In the genomic region with DNA sequence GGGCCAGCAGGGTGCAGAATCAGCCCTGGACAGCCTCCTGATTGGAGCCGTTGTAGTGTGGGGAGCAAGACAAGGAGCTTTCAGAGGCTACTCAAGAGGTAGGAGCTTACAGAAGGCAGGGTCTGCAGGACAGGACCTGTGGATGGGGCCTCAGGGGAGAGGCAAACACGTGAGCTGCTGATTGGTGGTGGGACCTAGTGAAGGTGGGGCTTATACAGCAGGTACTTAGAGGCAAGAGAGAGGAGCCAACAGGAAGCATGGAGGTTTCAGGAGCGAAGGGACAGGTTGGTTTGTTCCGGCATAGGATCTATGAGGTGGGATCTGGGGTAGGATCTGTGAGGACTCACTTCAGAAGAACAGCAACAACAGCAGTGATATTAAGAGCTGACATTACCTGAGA, we compare ENCODE assay signal across 25 cellular contexts. TPM values are rescaled to one million over a fixed set of nuclear protein-coding genes. Genes with fewer than 3 reads are reported as not detected.
DNase-seq lines count a peak whose midpoint lies in the region; ATAC-seq, FAIRE-seq and TF ChIP-seq lines count a peak whose summit lies in the region.
"Had no signal": no experiment of that assay in that cellular context is flagged by ENCODE, and none has a peak within 500 bp of the region (broad histone marks: within the 10 kb centered on the region; RNA-seq: fewer than 3 reads in every experiment).

No MANE protein-coding gene starts in this region.

- no peak overlapping the region for H2BK120ac ChIP-seq in H1 (replicated peaks; ENCODE audit: low read depth, low read length)

- H3K79me1 ChIP-seq in H1 (ENCODE audit: low read depth, low read length), result no peaks in the 10 kb centered on the region; the same call in 1 of the 2 replicates

- peaks cover 27% of the 10 kb centered on the region for H3K36me3 Mint-ChIP-seq in activated T-cell treated with anti-CD3 and anti-CD28 coated beads, Interleukin-2, amount 50 U/mL, for 24 hours (ENCODE audit: low read depth)
- peaks cover 10% of the 10 kb centered on the region for H3K36me3 Mint-ChIP-seq in activated T-cell treated with anti-CD3 and anti-CD28 coated beads, Interleukin-2, amount 50 U/mL, for 4 hours (ENCODE audit: insufficient read depth)
- H3K36me3 Mint-ChIP-seq in osteocyte (ENCODE audit: unreplicated experiment), result peaks cover 37% of the 10 kb centered on the region
- H3K36me3 Mint-ChIP-seq in activated CD8-positive, alpha-beta T cell treated with anti-CD3 and anti-CD28 coated beads, Interleukin-2, amount 10 ng/mL, durations not matched to agents 7 days and 5 days (ENCODE audit: low read depth), result peaks cover 36% of the 10 kb centered on the region
- H3K36me3 Mint-ChIP-seq: activated naive CD4-positive, alpha-beta T cell treated with anti-CD3 and anti-CD28 coated beads, Interleukin-2, amount 50 U/mL, for 24 hours had no signal

- no peaks in the 10 kb centered on the region for H3K9me3 Mint-ChIP-seq in activated T-cell treated with anti-CD3 and anti-CD28 coated beads, Interleukin-2, amount 50 U/mL, for 24 hours
- no peaks in the 10 kb centered on the region for H3K9me3 Mint-ChIP-seq in activated T-cell treated with anti-CD3 and anti-CD28 coated beads, Interleukin-2, amount 50 U/mL, for 4 hours
- H3K9me3 Mint-ChIP-seq in osteocyte (ENCODE audit: unreplicated experiment), result no peaks in the 10 kb centered on the region
- H3K9me3 Mint-ChIP-seq in activated CD8-positive, alpha-beta T cell treated with anti-CD3 and anti-CD28 coated beads, Interleukin-2, amount 10 ng/mL, durations not matched to agents 7 days and 5 days (ENCODE audit: insufficient read depth), result no peaks in the 10 kb centered on the region
- H3K9me3 Mint-ChIP-seq: activated naive CD4-positive, alpha-beta T cell treated with anti-CD3 and anti-CD28 coated beads, Interleukin-2, amount 50 U/mL, for 24 hours had no signal

- no peak for TF ChIP-seq RAD21 in H1 (IDR thresholded peaks at IDR 0.05 in 1 of 2, conservative IDR thresholded peaks at IDR 0.05 in 1 of 2; ENCODE audit: low read depth in 2 of 2, low read length in 2 of 2)

- H3K23me2 ChIP-seq in H1 (ENCODE audit: low read depth, low read length), result no peaks in the 10 kb centered on the region

- no peak for DNase-seq in activated T-cell treated with anti-CD3 and anti-CD28 coated beads, Interleukin-2, amount 50 U/mL, for 24 hours
- DNase-seq in activated T-cell treated with anti-CD3 and anti-CD28 coated beads, Interleukin-2, amount 50 U/mL, for 4 hours, result no peak
- DNase-seq in NCI-H69 (lab: John Stamatoyannopoulos, UW) (peak; percentile 37), H1 (ENCODE audit: low read depth in 1 of 2, low spot score in 2 of 2) (no peak), osteocyte (ENCODE audit: extremely low spot score, unreplicated experiment) (no peak), amygdala (lab: John Stamatoyannopoulos, UW) (no peak)
- no peak for DNase-seq in activated CD8-positive, alpha-beta T cell treated with anti-CD3 and anti-CD28 coated beads, Interleukin-2, amount 10 ng/mL, durations not matched to agents 7 days and 5 days
- no peak for DNase-seq in central memory CD4-positive, alpha-beta T cell
- DNase-seq: activated CD4-positive, alpha-beta T cell treated with anti-CD3 and anti-CD28 coated beads, Interleukin-2, amount 50 U/mL, for 48 hours; cortex of kidney; foreskin melanocyte; hypothalamus; kidney; NCI-H1092 treated with DMSO at 0.1 percent for 48 hours; NCI-H2029 treated with DMSO at 0.1 percent for 48 hours; NCI-H526 treated with DMSO at 0.1 percent for 48 hours had no signal

- H3K4me1 Mint-ChIP-seq in activated T-cell treated with anti-CD3 and anti-CD28 coated beads, Interleukin-2, amount 50 U/mL, for 24 hours (ENCODE audit: low read depth), result peaks cover 1% of the 10 kb centered on the region
- H3K4me1 Mint-ChIP-seq in activated T-cell treated with anti-CD3 and anti-CD28 coated beads, Interleukin-2, amount 50 U/mL, for 4 hours (ENCODE audit: low read depth), result no peaks in the 10 kb centered on the region
- peaks cover 12% of the 10 kb centered on the region for H3K4me1 Mint-ChIP-seq in osteocyte (ENCODE audit: unreplicated experiment)
- H3K4me1 Mint-ChIP-seq in activated CD8-positive, alpha-beta T cell treated with anti-CD3 and anti-CD28 coated beads, Interleukin-2, amount 10 ng/mL, durations not matched to agents 7 days and 5 days (ENCODE audit: low read depth), result peaks cover 10% of the 10 kb centered on the region

- no peak overlapping the region for H2BK20ac ChIP-seq in H1 (ENCODE audit: low read length)

- no peak overlapping the region for H2BK12ac ChIP-seq in H1 (ENCODE audit: low read depth, low read length)

- H4K91ac ChIP-seq in H1 (replicated peaks; ENCODE audit: insufficient read length, low read length), result no peak overlapping the region

- no peak overlapping the region for H3K18ac ChIP-seq in H1 (ENCODE audit: extremely low read depth, low read length)

- H3K56ac ChIP-seq in H1 (replicated peaks; ENCODE audit: insufficient read length, low read depth, low read length), result no peak overlapping the region

- POLR2A ChIA-PET in H1 (lab: Charles Lee; ENCODE audit: partially characterized antibody), result interaction anchor here (0.5 to 3.3 kb wide), 12 partner anchors 11 to 166 kb away, joined by 3 to 20 read pairs (median 3); a partner anchor contains a TSS
- POLR2A ChIA-PET in activated CD8-positive, alpha-beta T cell treated with anti-CD3 and anti-CD28 coated beads, Interleukin-2, amount 10 ng/mL, durations not matched to agents 7 days and 5 days (lab: Charles Lee), result interaction anchor here (1.8 kb wide), 1 partner anchor 9 kb away, joined by 6 read pairs; no protein-coding TSS in a partner anchor

- TF ChIP-seq CTCF in H1 (IDR thresholded peaks at IDR 0.05; ENCODE audit: control extremely low read depth in 1 of 3, insufficient read depth in 1 of 3, low read depth in 1 of 3, low read length in 3 of 3) (no peak), osteocyte (IDR thresholded peaks at IDR 0.05) (no peak)

- H4K20me1 ChIP-seq in H1 (replicated peaks in 1 of 2; ENCODE audit: control insufficient read depth in 1 of 2, insufficient read depth in 2 of 2, low read length in 2 of 2), result peaks cover 0 to 4% of the 10 kb centered on the region in 2 experiments

- H2AK5ac ChIP-seq in H1 (ENCODE audit: low read depth, low read length), result no peak overlapping the region

- no peak overlapping the region for H3K4me3 Mint-ChIP-seq in activated T-cell treated with anti-CD3 and anti-CD28 coated beads, Interleukin-2, amount 50 U/mL, for 24 hours
- H3K4me3 Mint-ChIP-seq in activated T-cell treated with anti-CD3 and anti-CD28 coated beads, Interleukin-2, amount 50 U/mL, for 4 hours, result no peak overlapping the region
- no peak overlapping the region for H3K4me3 Mint-ChIP-seq in osteocyte (ENCODE audit: unreplicated experiment)
- H3K4me3 Mint-ChIP-seq in activated CD8-positive, alpha-beta T cell treated with anti-CD3 and anti-CD28 coated beads, Interleukin-2, amount 10 ng/mL, durations not matched to agents 7 days and 5 days, result no peak overlapping the region
- H3K4me3 Mint-ChIP-seq: activated naive CD4-positive, alpha-beta T cell treated with anti-CD3 and anti-CD28 coated beads, Interleukin-2, amount 50 U/mL, for 24 hours had no signal

- no peak overlapping the region for H2BK15ac ChIP-seq in H1 (ENCODE audit: low read length)

- no peak for ATAC-seq in activated T-cell treated with anti-CD3 and anti-CD28 coated beads, Interleukin-2, amount 50 U/mL, for 4 hours
- ATAC-seq in activated CD8-positive, alpha-beta T cell treated with anti-CD3 and anti-CD28 coated beads, Interleukin-2, amount 10 ng/mL, durations not matched to agents 7 days and 5 days, result no peak

- H3K14ac ChIP-seq in H1 (ENCODE audit: insufficient read length), result no peak overlapping the region

- WGBS in H1 (ENCODE audit: extremely low coverage in 1 of 2, insufficient coverage in 1 of 2, insufficient read length in 1 of 2, insufficient replicate concordance in 2 of 2, low coverage in 1 of 2, low lambda C conversion rate in 2 of 2, missing lambda C conversion rate in 1 of 2), 2 experiments, result 87% methylated on average over 3 of the region's 4 CpGs; no CpG with 5 or more reads in 1 of the 2 experiments

- no peak overlapping the region for H3K27ac ChIP-seq in H1 (ENCODE audit: low read depth, low read length)
- H3K27ac ChIP-seq: BLaER1 treated with 17β-estradiol and CSF1 and Interleukin-3, amounts not matched to agents 10 nM and 100 nM; KMS-11; PC-9; prostate gland had no signal

- H3K4ac ChIP-seq in H1 (replicated peaks; ENCODE audit: insufficient read length, low read depth, low read length), result no peak overlapping the region

- no peak overlapping the region for H4K8ac ChIP-seq in H1 (ENCODE audit: extremely low read depth, insufficient read depth, low read length)

- H2AFZ ChIP-seq in H1 (ENCODE audit: low read length), result no peak overlapping the region
- H2AFZ ChIP-seq: PC-9 had no signal

- no peak overlapping the region; a peak in 1 of 7 replicates for H3K9ac ChIP-seq in H1 (replicated peaks in 1 of 4; ENCODE audit: extremely low read depth in 1 of 4, low read depth in 3 of 4, low read length in 3 of 4)
- H3K9ac ChIP-seq: BLaER1 treated with 17β-estradiol and CSF1 and Interleukin-3, amounts not matched to agents 10 nM and 100 nM; KMS-11 had no signal

- CTCF ChIA-PET in H1 (lab: Charles Lee; ENCODE audit: partially characterized antibody), result interaction anchor here (1.0 to 5.7 kb wide), 8 partner anchors 8 to 44 kb away, joined by 3 to 27 read pairs (median 6); no protein-coding TSS in a partner anchor
- CTCF ChIA-PET in activated CD8-positive, alpha-beta T cell treated with anti-CD3 and anti-CD28 coated beads, Interleukin-2, amount 10 ng/mL, durations not matched to agents 7 days and 5 days (lab: Charles Lee), result no interaction called here

- no peak for TF ChIP-seq POLR2A in H1 (IDR thresholded peaks at IDR 0.05; ENCODE audit: control extremely low read depth in 1 of 2, low read depth in 2 of 2, low read length in 2 of 2)

- 0 out of 2 replicates have a peak overlapping the region, but pooled peaks have one; percentile 8 for H2BK5ac ChIP-seq in H1 (ENCODE audit: low read depth, low read length)

- H3K4me2 ChIP-seq in H1 (ENCODE audit: insufficient read depth in 1 of 2, low read depth in 2 of 2, low read length in 2 of 2), result no peak overlapping the region
- H3K4me2 ChIP-seq: BLaER1 treated with 17β-estradiol and CSF1 and Interleukin-3, amounts not matched to agents 10 nM and 100 nM; KMS-11; PC-9 had no signal

- no peak overlapping the region for H3K23ac ChIP-seq in H1 (ENCODE audit: insufficient read length)

- H4K5ac ChIP-seq in H1 (ENCODE audit: insufficient read length, low read depth, low read length), result no peak overlapping the region

- TF ChIP-seq EP300 in H1 (IDR thresholded peaks at IDR 0.05; ENCODE audit: borderline replicate concordance in 1 of 2, low read depth in 2 of 2, low read length in 2 of 2), result no peak

- FAIRE-seq in H1 (lab: Jason Lieb, UNC), result no peak
- FAIRE-seq: A204.1, endothelial cell of umbilical vein, kidney had no signal

- no peaks in the 10 kb centered on the region for H3K27me3 ChIP-seq in H1 (replicated peaks in 1 of 4; ENCODE audit: control insufficient read depth in 3 of 4, extremely low read depth in 1 of 4, insufficient read depth in 3 of 4, low read length in 3 of 4)
- H3K27me3 ChIP-seq: BLaER1 treated with 17β-estradiol and CSF1 and Interleukin-3, amounts not matched to agents 10 nM and 100 nM had no signal

- peaks cover 0 to 2% (median 0%) of the 10 kb centered on the region in 4 experiments; a peak in 2 of 7 replicates for H3K4me1 ChIP-seq in H1 (replicated peaks in 1 of 4; ENCODE audit: control insufficient read depth in 3 of 4, insufficient read depth in 4 of 4, low read length in 3 of 4)
- H3K4me1 ChIP-seq: prostate gland had no signal

- H3K9me3 ChIP-seq in H1 (ENCODE audit: insufficient read depth in 2 of 2, low read depth in 1 of 2, low read length in 1 of 2), result no peaks in the 10 kb centered on the region
- H3K9me3 ChIP-seq: BLaER1 treated with 17β-estradiol and CSF1 and Interleukin-3, amounts not matched to agents 10 nM and 100 nM; prostate gland had no signal

- peaks cover 2 to 26% (median 17%) of the 10 kb centered on the region in 4 experiments; a peak in 6 of 8 replicates for H3K36me3 ChIP-seq in H1 (ENCODE audit: control insufficient read depth in 2 of 4, insufficient read depth in 4 of 4, low read length in 3 of 4)
- H3K36me3 ChIP-seq: prostate gland had no signal

- peak overlapping the region; percentile 13 for H3K27ac Mint-ChIP-seq in activated T-cell treated with anti-CD3 and anti-CD28 coated beads, Interleukin-2, amount 50 U/mL, for 24 hours
- H3K27ac Mint-ChIP-seq in osteocyte (ENCODE audit: unreplicated experiment), result peak overlapping the region; percentile 48
- H3K27ac Mint-ChIP-seq in activated CD8-positive, alpha-beta T cell treated with anti-CD3 and anti-CD28 coated beads, Interleukin-2, amount 10 ng/mL, durations not matched to agents 7 days and 5 days, result no peak overlapping the region
- H3K27ac Mint-ChIP-seq: activated naive CD4-positive, alpha-beta T cell treated with anti-CD3 and anti-CD28 coated beads, Interleukin-2, amount 50 U/mL, for 24 hours had no signal

- no peaks in the 10 kb centered on the region for H3K27me3 Mint-ChIP-seq in activated T-cell treated with anti-CD3 and anti-CD28 coated beads, Interleukin-2, amount 50 U/mL, for 24 hours
- H3K27me3 Mint-ChIP-seq in activated T-cell treated with anti-CD3 and anti-CD28 coated beads, Interleukin-2, amount 50 U/mL, for 4 hours (ENCODE audit: low read depth), result no peaks in the 10 kb centered on the region
- no peaks in the 10 kb centered on the region for H3K27me3 Mint-ChIP-seq in osteocyte (ENCODE audit: unreplicated experiment)
- no peaks in the 10 kb centered on the region for H3K27me3 Mint-ChIP-seq in activated CD8-positive, alpha-beta T cell treated with anti-CD3 and anti-CD28 coated beads, Interleukin-2, amount 10 ng/mL, durations not matched to agents 7 days and 5 days (ENCODE audit: low read depth)
- H3K27me3 Mint-ChIP-seq: activated naive CD4-positive, alpha-beta T cell treated with anti-CD3 and anti-CD28 coated beads, Interleukin-2, amount 50 U/mL, for 24 hours had no signal

- no peak overlapping the region for H3K4me3 ChIP-seq in H1 (ENCODE audit: extremely low read depth in 1 of 4, insufficient read depth in 2 of 4, low read depth in 3 of 4, low read length in 4 of 4)
- H3K4me3 ChIP-seq: BLaER1 treated with 17β-estradiol and CSF1 and Interleukin-3, amounts not matched to agents 10 nM and 100 nM; PC-9; prostate gland had no signal

- H3K79me2 ChIP-seq in H1 (ENCODE audit: control insufficient read depth in 1 of 2, insufficient read depth in 2 of 2, low read length in 2 of 2), result no peaks in the 10 kb centered on the region

RNA-seq across cellular contexts. Expression of a gene that starts 32.4 kb away (rescaled TPM):
- total RNA-seq in activated T-cell treated with anti-CD3 and anti-CD28 coated beads, Interleukin-2, amount 50 U/mL, for 4 hours, result 1 to 10 TPM; 3.2 to 5.0 (median 3.7) TPM
- total RNA-seq in H1 (2021; fragmentation: NEBNext Ultra II Directional; extraction: Animal tissue kit (Norgen Biotek cat#: 25700)), result 31.1 and 32.7 TPM in 2 replicates
- polyA plus RNA-seq in H1 (2011; rRNA removed), result 12.2 and 23.2 TPM in 2 replicates
- polyA plus RNA-seq in H1 (2011; cell fraction: cytosol; rRNA removed), result 10.9 TPM
- polyA plus RNA-seq in H1 (2011; cell fraction: nucleus; rRNA removed), result 21.2 TPM
- polyA plus RNA-seq in H1 (2012, experiment 1 of 2), result 13.1 to 23.1 TPM (median 21.0 TPM) in 4 replicates
- 20.0 TPM for polyA plus RNA-seq in H1 (2012, experiment 2 of 2)
- 17.0 TPM for polyA plus RNA-seq in H1 (2013, experiment 1 of 2)
- polyA plus RNA-seq in H1 (2013, experiment 2 of 2), result 17.3 TPM
- 8.9 and 10.8 TPM in 2 replicates for polyA minus RNA-seq in H1 (2011; rRNA and poly(A)+ RNA removed)
- polyA minus RNA-seq in H1 (2011; cell fraction: cytosol; rRNA and poly(A)+ RNA removed), result 23.9 TPM
- 13.5 TPM for polyA minus RNA-seq in H1 (2011; cell fraction: nucleus; rRNA and poly(A)+ RNA removed)
- 14.0 and 15.1 TPM in 2 replicates for total RNA-seq in osteocyte
- total RNA-seq in activated CD8-positive, alpha-beta T cell treated with anti-CD3 and anti-CD28 coated beads, Interleukin-2, amount 10 ng/mL, durations not matched to agents 7 days and 5 days, result 1 to 10 TPM; 8.4 to 9.5 TPM

RNA-seq across cellular contexts. Expression of a gene that starts 49.3 kb away (rescaled TPM):
- under 1 TPM in 1 of 3 donors, not detected in 2; 0.52 TPM for total RNA-seq in activated T-cell treated with anti-CD3 and anti-CD28 coated beads, Interleukin-2, amount 50 U/mL, for 4 hours
- not detected in 2 replicates for total RNA-seq in H1 (2021; fragmentation: NEBNext Ultra II Directional; extraction: Animal tissue kit (Norgen Biotek cat#: 25700))
- 0.14 and 0.62 TPM in 2 replicates for polyA plus RNA-seq in H1 (2011; rRNA removed)
- polyA plus RNA-seq in H1 (2011; cell fraction: cytosol; rRNA removed), result not detected
- polyA plus RNA-seq in H1 (2011; cell fraction: nucleus; rRNA removed), result not detected
- 0.69 to 0.83 TPM in 2 of 4 replicates, not detected in the others for polyA plus RNA-seq in H1 (2012, experiment 1 of 2)
- polyA plus RNA-seq in H1 (2012, experiment 2 of 2), result not detected
- 1.2 TPM for polyA plus RNA-seq in H1 (2013, experiment 1 of 2)
- 1.3 TPM for polyA plus RNA-seq in H1 (2013, experiment 2 of 2)
- polyA minus RNA-seq in H1 (2011; rRNA and poly(A)+ RNA removed), result not detected in 2 replicates
- polyA minus RNA-seq in H1 (2011; cell fraction: cytosol; rRNA and poly(A)+ RNA removed), result not detected
- polyA minus RNA-seq in H1 (2011; cell fraction: nucleus; rRNA and poly(A)+ RNA removed), result not detected
- total RNA-seq in osteocyte, result 1.1 and 3.5 TPM in 2 replicates
- under 1 TPM; 0.60 to 0.90 TPM for total RNA-seq in activated CD8-positive, alpha-beta T cell treated with anti-CD3 and anti-CD28 coated beads, Interleukin-2, amount 10 ng/mL, durations not matched to agents 7 days and 5 days
- total RNA-seq: skeletal muscle tissue, ureter had no signal

RNA-seq across cellular contexts. Expression of a gene that starts 53.4 kb away (rescaled TPM):
- total RNA-seq in activated T-cell treated with anti-CD3 and anti-CD28 coated beads, Interleukin-2, amount 50 U/mL, for 4 hours, result 100 to 1,000 TPM; 158 to 181 (median 167) TPM
- 104 and 116 TPM in 2 replicates for total RNA-seq in H1 (2021; fragmentation: NEBNext Ultra II Directional; extraction: Animal tissue kit (Norgen Biotek cat#: 25700))
- 169 and 193 TPM in 2 replicates for polyA plus RNA-seq in H1 (2011; rRNA removed)
- 245 TPM for polyA plus RNA-seq in H1 (2011; cell fraction: cytosol; rRNA removed)
- polyA plus RNA-seq in H1 (2011; cell fraction: nucleus; rRNA removed), result 182 TPM
- 163 to 238 TPM (median 229 TPM) in 4 replicates for polyA plus RNA-seq in H1 (2012, experiment 1 of 2)
- 247 TPM for polyA plus RNA-seq in H1 (2012, experiment 2 of 2)
- polyA plus RNA-seq in H1 (2013, experiment 1 of 2), result 287 TPM
- polyA plus RNA-seq in H1 (2013, experiment 2 of 2), result 294 TPM
- 41.1 and 45.8 TPM in 2 replicates for polyA minus RNA-seq in H1 (2011; rRNA and poly(A)+ RNA removed)
- polyA minus RNA-seq in H1 (2011; cell fraction: cytosol; rRNA and poly(A)+ RNA removed), result 65.8 TPM
- 48.6 TPM for polyA minus RNA-seq in H1 (2011; cell fraction: nucleus; rRNA and poly(A)+ RNA removed)
- total RNA-seq in osteocyte, result 82.4 and 86.6 TPM in 2 replicates
- 100 to 1,000 TPM; 112 to 114 TPM for total RNA-seq in activated CD8-positive, alpha-beta T cell treated with anti-CD3 and anti-CD28 coated beads, Interleukin-2, amount 10 ng/mL, durations not matched to agents 7 days and 5 days
